Comparison of ENCODE assay signal across 21 cellular contexts in the genomic region with DNA sequence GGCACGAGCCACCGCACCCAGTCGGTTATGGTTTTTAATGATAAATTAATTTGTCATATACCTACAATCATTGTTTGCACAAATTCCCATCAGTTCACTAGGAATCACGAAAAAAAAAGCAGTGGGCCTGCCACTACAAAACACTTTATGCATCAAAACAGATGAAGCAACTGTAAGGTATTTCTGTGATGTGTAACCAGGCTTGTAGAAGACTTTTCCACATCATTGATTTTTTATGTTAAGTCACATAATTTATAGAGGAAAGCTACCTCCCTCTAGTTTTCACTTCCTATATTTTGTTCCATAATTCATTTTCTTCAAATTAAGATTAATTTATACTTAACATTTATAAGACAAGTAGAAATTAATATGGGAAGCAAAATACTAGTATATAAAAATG. TPM values are rescaled to one million over a fixed set of nuclear protein-coding genes. Genes with fewer than 3 reads are reported as not detected.
DNase-seq lines count a peak whose midpoint lies in the region; ATAC-seq, FAIRE-seq and TF ChIP-seq lines count a peak whose summit lies in the region.
"Had no signal": no experiment of that assay in that cellular context is flagged by ENCODE, and none has a peak within 500 bp of the region (broad histone marks: within the 10 kb centered on the region; RNA-seq: fewer than 3 reads in every experiment).

No MANE protein-coding gene starts in this region.

- H3K27ac ChIP-seq in A549 (no peak overlapping the region), DOHH2 (ENCODE audit: low read depth, low read length) (peak overlapping the region; percentile 93), OCI-LY7 (ENCODE audit: low read depth, low read length, poor library complexity, severe bottlenecking) (peak overlapping the region; percentile 82), upper lobe of left lung (no peak overlapping the region), body of pancreas (no peak overlapping the region)
- H3K27ac ChIP-seq: Peyer's patch had no signal

- H3K4me1 Mint-ChIP-seq in activated T-helper 1 cell treated with anti-CD3 and anti-CD28 coated beads, Interleukin-12 subunit alpha, Interleukin-12 subunit beta, Interleukin-2, Interleukin-4 antibody, amounts not matched to agents 30 ng/mL and 10 ng/mL and 1 ng/mL, durations not matched to agents 14 hours and 24 hours and 36 hours (ENCODE audit: low read depth): peaks cover 37% of the 10 kb centered on the region

- no peak overlapping the region for H3K27ac Mint-ChIP-seq in activated T-helper 1 cell treated with anti-CD3 and anti-CD28 coated beads, Interleukin-12 subunit alpha, Interleukin-12 subunit beta, Interleukin-2, Interleukin-4 antibody, amounts not matched to agents 30 ng/mL and 10 ng/mL and 1 ng/mL, durations not matched to agents 14 hours and 24 hours and 36 hours

- DNase-seq in A549 (ENCODE audit: low read depth in 1 of 2, low spot score in 1 of 2): no peak
- peak; percentile 54 for DNase-seq in OCI-LY7 (ENCODE audit: low spot score)
- no peak for DNase-seq in GM13976 (ENCODE audit: low spot score)
- DNase-seq in activated T-helper 1 cell treated with anti-CD3 and anti-CD28 coated beads, Interleukin-12 subunit alpha, Interleukin-12 subunit beta, Interleukin-2, Interleukin-4 antibody, amounts not matched to agents 30 ng/mL and 10 ng/mL and 1 ng/mL, durations not matched to agents 14 hours and 24 hours and 36 hours (ENCODE audit: low spot score): no peak
- no peak for DNase-seq in upper lobe of left lung
- DNase-seq in body of pancreas: no peak
- DNase-seq: DMS79 treated with DMSO at 0.1 percent for 48 hours, GOT3, NCI-H1417, NCI-H187 treated with DMSO at 0.1 percent for 48 hours, NCI-H226, NCI-H524, NCI-H82, Peyer's patch, SW 1271 had no signal

- H3K9me3 Mint-ChIP-seq in activated T-helper 1 cell treated with anti-CD3 and anti-CD28 coated beads, Interleukin-12 subunit alpha, Interleukin-12 subunit beta, Interleukin-2, Interleukin-4 antibody, amounts not matched to agents 30 ng/mL and 10 ng/mL and 1 ng/mL, durations not matched to agents 14 hours and 24 hours and 36 hours: no peaks in the 10 kb centered on the region

- POLR2A ChIA-PET in A549 (lab: Yijun Ruan, JAX): no interaction called here
- POLR2A ChIA-PET in OCI-LY7 (lab: Charles Lee): interaction anchor here (0.6 to 8.4 kb wide), 6 partner anchors 9 to 517 kb away, joined by 3 to 67 read pairs (median 8); a partner anchor contains a TSS

- H3K4me2 ChIP-seq in A549: peak overlapping the region; percentile 82; the same call in 1 of the 3 replicates
- peak overlapping the region; percentile 67 for H3K4me2 ChIP-seq in DOHH2 (ENCODE audit: low read length)
- peak overlapping the region; percentile 78 for H3K4me2 ChIP-seq in OCI-LY7 (ENCODE audit: low read length)

- ATAC-seq in A549: no peak
- no peak for ATAC-seq in upper lobe of left lung (ENCODE audit: low FRiP score in 2 of 2)
- no peak for ATAC-seq in body of pancreas
- ATAC-seq: HCT116, Right ventricle myocardium inferior had no signal

- peaks cover 95% of the 10 kb centered on the region for H3K79me2 ChIP-seq in DOHH2 (ENCODE audit: control insufficient read depth, low read length)
- peaks cover 88% of the 10 kb centered on the region for H3K79me2 ChIP-seq in OCI-LY7 (ENCODE audit: insufficient read depth, low read depth, low read length)

- TF ChIP-seq EP300 in A549 (IDR thresholded peaks at IDR 0.05) (no peak), upper lobe of left lung (IDR thresholded peaks at IDR 0.05) (no peak)

- TF ChIP-seq CTCF in A549 (IDR thresholded peaks at IDR 0.05) (no peak), DOHH2 (IDR thresholded peaks at IDR 0.05; ENCODE audit: low read depth, low read length, poor library complexity, severe bottlenecking) (no peak), OCI-LY7 (conservative IDR thresholded peaks at IDR 0.05; ENCODE audit: low read length) (no peak), GM13976 (IDR thresholded peaks at IDR 0.05; ENCODE audit: borderline replicate concordance, control extremely low read depth, extremely low read depth, insufficient read depth, missing control alignments) (no peak), upper lobe of left lung (IDR thresholded peaks at IDR 0.05) (no peak), body of pancreas (IDR thresholded peaks at IDR 0.05) (no peak)

- H3K36me3 ChIP-seq in DOHH2 (ENCODE audit: control insufficient read depth, low read length): peaks cover 68% of the 10 kb centered on the region
- H3K36me3 ChIP-seq in OCI-LY7 (ENCODE audit: insufficient read depth, low read length): peaks cover 43% of the 10 kb centered on the region
- H3K36me3 ChIP-seq in upper lobe of left lung: no peaks in the 10 kb centered on the region
- no peaks in the 10 kb centered on the region for H3K36me3 ChIP-seq in body of pancreas (replicated peaks in 1 of 2; ENCODE audit: insufficient read depth in 1 of 2, low read depth in 2 of 2)
- H3K36me3 ChIP-seq: Peyer's patch had no signal

- H3K27me3 ChIP-seq in DOHH2 (ENCODE audit: control insufficient read depth, low read length) (no peaks in the 10 kb centered on the region), upper lobe of left lung (no peaks in the 10 kb centered on the region), body of pancreas (no peaks in the 10 kb centered on the region)
- H3K27me3 ChIP-seq: Peyer's patch had no signal

- no peak for TF ChIP-seq RAD21 in A549 (conservative IDR thresholded peaks at IDR 0.05 in 1 of 2, IDR thresholded peaks at IDR 0.05 in 1 of 2)

- TF ChIP-seq POLR2A in A549 (IDR thresholded peaks at IDR 0.05; ENCODE audit: low read length) (no peak), upper lobe of left lung (IDR thresholded peaks at IDR 0.05) (no peak), body of pancreas (IDR thresholded peaks at IDR 0.05) (no peak)

- H3K9me3 ChIP-seq in A549 (no peaks in the 10 kb centered on the region), DOHH2 (ENCODE audit: control insufficient read depth, insufficient read depth, low read length) (no peaks in the 10 kb centered on the region), OCI-LY7 (ENCODE audit: low read length) (peaks cover 6% of the 10 kb centered on the region; the same call in 1 of the 2 replicates), upper lobe of left lung (no peaks in the 10 kb centered on the region), body of pancreas (no peaks in the 10 kb centered on the region)
- H3K9me3 ChIP-seq: Peyer's patch had no signal

- H3K27me3 Mint-ChIP-seq in activated T-helper 1 cell treated with anti-CD3 and anti-CD28 coated beads, Interleukin-12 subunit alpha, Interleukin-12 subunit beta, Interleukin-2, Interleukin-4 antibody, amounts not matched to agents 30 ng/mL and 10 ng/mL and 1 ng/mL, durations not matched to agents 14 hours and 24 hours and 36 hours (ENCODE audit: insufficient read depth): no peaks in the 10 kb centered on the region

- H3K36me3 Mint-ChIP-seq in activated T-helper 1 cell treated with anti-CD3 and anti-CD28 coated beads, Interleukin-12 subunit alpha, Interleukin-12 subunit beta, Interleukin-2, Interleukin-4 antibody, amounts not matched to agents 30 ng/mL and 10 ng/mL and 1 ng/mL, durations not matched to agents 14 hours and 24 hours and 36 hours (ENCODE audit: low read depth): peaks cover 16% of the 10 kb centered on the region

- CTCF ChIA-PET in A549 (lab: Yijun Ruan, JAX): interaction anchor here (1.4 to 1.6 kb wide), 3 partner anchors 13 to 131 kb away, joined by 3 to 5 read pairs (median 3); no protein-coding TSS in a partner anchor
- CTCF ChIA-PET in OCI-LY7 (lab: Charles Lee; ENCODE audit: unreplicated experiment): interaction anchor here (1.0 kb wide), 1 partner anchor 11 kb away, joined by 4 read pairs; no protein-coding TSS in a partner anchor

- FAIRE-seq in A549 (lab: Jason Lieb, UNC): no peak
- FAIRE-seq in endometrium (lab: Jason Lieb, UNC): peak; percentile 45

- in situ Hi-C loops in GM13976 (cut with MboI; ENCODE audit: low sequenced_read_pairs, unreplicated experiment): loop anchor here (25.0 kb wide), 2 partner anchors 438 to 663 kb away; a partner anchor contains a TSS

- H3K9me2 ChIP-seq in DOHH2 (replicated peaks; ENCODE audit: control insufficient read depth, low read length) (no peaks in the 10 kb centered on the region), OCI-LY7 (ENCODE audit: insufficient read depth, low read length) (no peaks in the 10 kb centered on the region)

- no TSS peak for BruUV-seq in OCI-LY7 (replicated peaks; lab: Mats Ljungman, UMichigan)

- 92% methylated on average over 4 of the region's 4 CpGs for WGBS in A549 (ENCODE audit: missing lambda C conversion rate)
- 96 to 98% methylated on average over 4 of the region's 4 CpGs for WGBS in upper lobe of left lung, 2 donors
- WGBS in body of pancreas, 2 donors: 82 to 87% methylated on average over 4 of the region's 4 CpGs

- H3K4me3 Mint-ChIP-seq in activated T-helper 1 cell treated with anti-CD3 and anti-CD28 coated beads, Interleukin-12 subunit alpha, Interleukin-12 subunit beta, Interleukin-2, Interleukin-4 antibody, amounts not matched to agents 30 ng/mL and 10 ng/mL and 1 ng/mL, durations not matched to agents 14 hours and 24 hours and 36 hours: no peak overlapping the region

- no peak overlapping the region for H2AFZ ChIP-seq in OCI-LY7 (ENCODE audit: low read length)

- H3F3A ChIP-seq in DOHH2 (ENCODE audit: control insufficient read depth, insufficient read depth): peaks cover 42% of the 10 kb centered on the region

- H3K4me3 ChIP-seq in A549 (no peak overlapping the region), DOHH2 (ENCODE audit: low read length) (peak overlapping the region; percentile 90), OCI-LY7 (ENCODE audit: low read depth, low read length, poor library complexity, severe bottlenecking) (peak overlapping the region; percentile 90), upper lobe of left lung (no peak overlapping the region), body of pancreas (no peak overlapping the region)
- H3K4me3 ChIP-seq: Peyer's patch had no signal

- H4K20me1 ChIP-seq in DOHH2 (ENCODE audit: control insufficient read depth, insufficient read depth, low read depth, low read length) (no peaks in the 10 kb centered on the region), OCI-LY7 (ENCODE audit: insufficient read depth, low read length) (no peaks in the 10 kb centered on the region; the same call in 1 of the 2 replicates)

- intact Hi-C loops in OCI-LY7 (cut with micrococcal nuclease; ENCODE audit: unreplicated experiment) (loop anchor here (1.0 to 2.0 kb wide), 2 partner anchors 196 to 672 kb away; a partner anchor contains a TSS), body of pancreas (cut with DNase I) (no loop called here)
- intact Hi-C loops in activated T-helper 1 cell treated with anti-CD3 and anti-CD28 coated beads, Interleukin-12 subunit alpha, Interleukin-12 subunit beta, Interleukin-2, Interleukin-4 antibody, amounts not matched to agents 30 ng/mL and 10 ng/mL and 1 ng/mL, durations not matched to agents 14 hours and 24 hours and 36 hours (cut with micrococcal nuclease): no loop called here

- H3K4me1 ChIP-seq in A549: peaks cover 41% of the 10 kb centered on the region
- H3K4me1 ChIP-seq in DOHH2 (ENCODE audit: control insufficient read depth, low read length): peaks cover 92% of the 10 kb centered on the region
- H3K4me1 ChIP-seq in OCI-LY7 (ENCODE audit: insufficient read depth, low read length, poor library complexity, severe bottlenecking): peaks cover 81% of the 10 kb centered on the region
- H3K4me1 ChIP-seq in upper lobe of left lung: no peaks in the 10 kb centered on the region
- peaks cover 9% of the 10 kb centered on the region for H3K4me1 ChIP-seq in body of pancreas
- H3K4me1 ChIP-seq: Peyer's patch had no signal

RNA-seq across cellular contexts. Expression of a gene that starts 6.7 kb away (rescaled TPM):
- polyA plus RNA-seq in A549 (2011; rRNA removed): 32.7 and 40.8 TPM in 2 replicates
- 18.8 and 21.4 TPM in 2 replicates for polyA plus RNA-seq in A549 (2012; cell fraction: cytosol; rRNA removed)
- polyA plus RNA-seq in A549 (2012; cell fraction: nucleus; rRNA removed): 6.7 and 14.4 TPM in 2 replicates
- polyA plus RNA-seq in A549 (2017; fragmentation: RNase III; extraction: RNeasy Plus Mini Kit Qiagen cat#74134 plus additional on column Dnase treatment): 40.9 to 41.9 TPM (median 41.6 TPM) in 3 replicates
- polyA minus RNA-seq in A549 (2011; rRNA and poly(A)+ RNA removed): 4.5 and 4.8 TPM in 2 replicates
- 11.0 and 11.5 TPM in 2 replicates for total RNA-seq in OCI-LY7 (2014; rRNA removed; shearing (Covaris generic))
- total RNA-seq in OCI-LY7 (2022): 25.0 and 31.7 TPM in 2 replicates
- total RNA-seq in activated T-helper 1 cell treated with anti-CD3 and anti-CD28 coated beads, Interleukin-12 subunit alpha, Interleukin-12 subunit beta, Interleukin-2, Interleukin-4 antibody, amounts not matched to agents 30 ng/mL and 10 ng/mL and 1 ng/mL, durations not matched to agents 14 hours and 24 hours and 36 hours: 5.5 and 6.6 TPM in 2 replicates
- 10 to 100 TPM; 13.6 to 48.2 (median 26.9) TPM for total RNA-seq in upper lobe of left lung
- total RNA-seq in body of pancreas: 10 to 100 TPM; 15.6 to 20.8 TPM

RNA-seq across cellular contexts. Expression of a gene that starts 19.8 kb away (rescaled TPM):
- polyA plus RNA-seq in A549 (2011; rRNA removed) (33.0 and 45.4 TPM in 2 replicates), A549 (2017; fragmentation: RNase III; extraction: RNeasy Plus Mini Kit Qiagen cat#74134 plus additional on column Dnase treatment) (44.2 to 46.7 TPM (median 44.2 TPM) in 3 replicates)
- polyA plus RNA-seq in A549 (2012; cell fraction: cytosol; rRNA removed): 13.0 and 14.3 TPM in 2 replicates
- polyA plus RNA-seq in A549 (2012; cell fraction: nucleus; rRNA removed): 6.4 and 10.1 TPM in 2 replicates
- 31.1 and 35.3 TPM in 2 replicates for polyA minus RNA-seq in A549 (2011; rRNA and poly(A)+ RNA removed)
- total RNA-seq in OCI-LY7 (2014; rRNA removed; shearing (Covaris generic)): 73.9 and 102 TPM in 2 replicates
- total RNA-seq in OCI-LY7 (2022) (43.5 and 50.5 TPM in 2 replicates), upper lobe of left lung (100 to 1,000 TPM in 2 of 6 donors, 10 to 100 TPM in 4; 52.4 to 146 (median 94.9) TPM), body of pancreas (10 to 100 TPM; 52.4 to 56.0 TPM)
- 31.3 and 34.7 TPM in 2 replicates for total RNA-seq in activated T-helper 1 cell treated with anti-CD3 and anti-CD28 coated beads, Interleukin-12 subunit alpha, Interleukin-12 subunit beta, Interleukin-2, Interleukin-4 antibody, amounts not matched to agents 30 ng/mL and 10 ng/mL and 1 ng/mL, durations not matched to agents 14 hours and 24 hours and 36 hours

RNA-seq across cellular contexts. Expression of a gene that starts 27.9 kb away (rescaled TPM):
- 11.7 and 13.6 TPM in 2 replicates for polyA plus RNA-seq in A549 (2011; rRNA removed)
- 9.0 and 11.6 TPM in 2 replicates for polyA plus RNA-seq in A549 (2012; cell fraction: cytosol; rRNA removed)
- 7.1 and 9.3 TPM in 2 replicates for polyA plus RNA-seq in A549 (2012; cell fraction: nucleus; rRNA removed)
- 16.0 to 18.3 TPM (median 16.4 TPM) in 3 replicates for polyA plus RNA-seq in A549 (2017; fragmentation: RNase III; extraction: RNeasy Plus Mini Kit Qiagen cat#74134 plus additional on column Dnase treatment)
- polyA minus RNA-seq in A549 (2011; rRNA and poly(A)+ RNA removed): 2.8 and 3.9 TPM in 2 replicates
- total RNA-seq in OCI-LY7 (2014; rRNA removed; shearing (Covaris generic)): 0.50 and 0.67 TPM in 2 replicates
- total RNA-seq in OCI-LY7 (2022): 0.21 TPM in 1 of 2 replicates, not detected in the other
- 0.81 and 0.93 TPM in 2 replicates for total RNA-seq in activated T-helper 1 cell treated with anti-CD3 and anti-CD28 coated beads, Interleukin-12 subunit alpha, Interleukin-12 subunit beta, Interleukin-2, Interleukin-4 antibody, amounts not matched to agents 30 ng/mL and 10 ng/mL and 1 ng/mL, durations not matched to agents 14 hours and 24 hours and 36 hours
- total RNA-seq in upper lobe of left lung: 10 to 100 TPM in 4 of 6 donors, 1 to 10 TPM in 2; 4.2 to 19.5 (median 11.1) TPM
- 1 to 10 TPM in 1 of 2 donors, under 1 TPM in 1; 0.99 to 1.6 TPM for total RNA-seq in body of pancreas
- total RNA-seq: G401, SK-MEL-5 had no signal

Comparison
In these comparisons a context has a peak if more than half of its experiments do, and no peak if none do; other contexts are left out.
1. H3K27ac ChIP-seq: peak in DOHH2 (single experiment) and OCI-LY7 (single experiment); none in A549 (0 of 2), upper lobe of left lung (0 of 4) and body of pancreas (0 of 4).
2. H3K4me3 ChIP-seq: peak in DOHH2 (single experiment) and OCI-LY7 (single experiment); none in A549 (single experiment), upper lobe of left lung (0 of 4) and body of pancreas (0 of 2).
3. Peak in every context shown above with its lines, with median percentiles within 50 percentile points of each other: H3K4me2 ChIP-seq.